In the genomic region with DNA sequence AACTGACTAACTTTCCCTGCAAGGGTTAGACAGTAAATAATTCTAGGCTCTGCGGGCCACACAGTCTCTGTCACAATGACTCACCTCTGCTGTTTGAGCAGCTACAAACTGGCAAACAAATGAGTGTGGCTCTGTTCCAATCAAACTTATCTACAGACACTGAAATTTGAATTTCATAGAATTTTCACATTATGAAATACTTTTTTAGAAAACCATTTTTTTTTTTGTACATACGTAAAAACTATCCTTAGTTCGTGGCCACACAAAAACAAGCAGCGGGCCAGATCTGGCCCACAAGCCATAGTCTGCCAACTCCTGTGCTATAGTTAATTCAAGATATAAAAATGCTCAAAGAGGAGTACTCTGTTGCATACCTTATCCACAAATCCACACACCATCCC, we compare ENCODE assay signal across 8 cellular contexts. TPM values are rescaled to one million over a fixed set of nuclear protein-coding genes. Genes with fewer than 3 reads are reported as not detected.
DNase-seq lines count a peak whose midpoint lies in the region; ATAC-seq and TF ChIP-seq lines count a peak whose summit lies in the region.

No MANE protein-coding gene starts in this region.

- in situ Hi-C loops in transverse colon (cut with MboI; ENCODE audit: low pct_ligation_motif_present in 1 of 4, low pct_unique_long_range_greater_than_20kb in 1 of 4, low sequenced_read_pairs in 3 of 4) = no loop called here

- 56% methylated on average over 4 of the region's 4 CpGs for WGBS in right cardiac atrium
- WGBS in transverse colon (ENCODE audit: low coverage in 1 of 2), 2 donors = 67 to 69% methylated on average over 4 of the region's 4 CpGs

- H3K27ac ChIP-seq in CD4-positive, alpha-beta T cell (ENCODE audit: low read depth, low read length) = peak overlapping the region; percentile 75
- H3K27ac ChIP-seq in KMS-11 (peak overlapping the region; percentile 96), right cardiac atrium (ENCODE audit: low read length) (no peak overlapping the region), transverse colon (peak overlapping the region; percentile 7 to 56 (median 46))

- peaks cover 92% of the 10 kb centered on the region for H3K4me1 Mint-ChIP-seq in CD4-positive, alpha-beta T cell (ENCODE audit: low read depth)

- H3K27me3 Mint-ChIP-seq in CD4-positive, alpha-beta T cell = no peaks in the 10 kb centered on the region

- peak; percentile 66 for ATAC-seq in CD4-positive, alpha-beta T cell (ENCODE audit: poor library complexity)
- ATAC-seq in right cardiac atrium (peak; percentile 37 to 72), GM18909 (IDR thresholded peaks at IDR 0.05; ENCODE audit: poor library complexity, unreplicated experiment) (no peak), HG03460 (IDR thresholded peaks at IDR 0.05; ENCODE audit: unreplicated experiment) (no peak)

- H4K20me1 ChIP-seq in KMS-11 (ENCODE audit: insufficient read depth) = peaks cover 4% of the 10 kb centered on the region; the same call in 1 of the 2 replicates

- H3K4me3 ChIP-seq in KMS-11 (IDR thresholded peaks at IDR 0.05; ENCODE audit: insufficient read depth, low read depth, low read length) (no peak overlapping the region), right cardiac atrium (ENCODE audit: low read length) (no peak overlapping the region), transverse colon (no peak overlapping the region)

- POLR2A ChIA-PET in CD4-positive, alpha-beta T cell (lab: Charles Lee) = interaction anchor here (0.6 to 5.2 kb wide), 19 partner anchors 11 to 280 kb away, joined by 3 to 57 read pairs (median 9); a partner anchor contains a TSS

- intact Hi-C loops in CD4-positive, alpha-beta T cell (cut with DNase I, micrococcal nuclease) = loop anchor here in 1 of 2 experiments (1.0 to 2.0 kb wide), 3 partner anchors 15 to 71 kb away; no protein-coding TSS in a partner anchor
- intact Hi-C loops in right cardiac atrium (cut with DNase I) = no loop called here
- intact Hi-C loops in transverse colon (cut with DNase I; ENCODE audit: low total_unique reads) = no loop called here

- no peaks in the 10 kb centered on the region for H3K9me3 Mint-ChIP-seq in CD4-positive, alpha-beta T cell

- no peak for TF ChIP-seq CTCF in CD4-positive, alpha-beta T cell (IDR thresholded peaks at IDR 0.05)
- no peak for TF ChIP-seq CTCF in KMS-11 (conservative IDR thresholded peaks at IDR 0.05; ENCODE audit: low read depth, low read length)
- no peak for TF ChIP-seq CTCF in transverse colon (IDR thresholded peaks at IDR 0.05)

- CTCF ChIA-PET in CD4-positive, alpha-beta T cell (lab: Charles Lee) = interaction anchor here (0.9 to 2.0 kb wide), 4 partner anchors 12 to 32 kb away, joined by 3 to 14 read pairs (median 6); no protein-coding TSS in a partner anchor

- peaks cover 94% of the 10 kb centered on the region for H3K4me1 ChIP-seq in KMS-11 (ENCODE audit: low read depth, poor library complexity, severe bottlenecking)
- peaks cover 21% of the 10 kb centered on the region for H3K4me1 ChIP-seq in right cardiac atrium (ENCODE audit: control insufficient read depth, insufficient read depth, low read length)
- H3K4me1 ChIP-seq in transverse colon = peaks cover 0 to 52% (median 5%) of the 10 kb centered on the region in 4 donors

- H2AFZ ChIP-seq in KMS-11 (ENCODE audit: low read depth) = no peak overlapping the region

- H3K27ac Mint-ChIP-seq in CD4-positive, alpha-beta T cell = peak overlapping the region; percentile 99

- TF ChIP-seq EP300 in transverse colon (IDR thresholded peaks at IDR 0.05; ENCODE audit: low read depth) = no peak

- H3K36me3 ChIP-seq in KMS-11 (ENCODE audit: insufficient read depth) (no peaks in the 10 kb centered on the region), transverse colon (no peaks in the 10 kb centered on the region)

- H3K9me3 ChIP-seq in CD4-positive, alpha-beta T cell (ENCODE audit: control insufficient read depth, low read length) = no peaks in the 10 kb centered on the region
- H3K9me3 ChIP-seq in right cardiac atrium (ENCODE audit: control insufficient read depth, low read length) (no peaks in the 10 kb centered on the region), transverse colon (no peaks in the 10 kb centered on the region)

- H3K9ac ChIP-seq in KMS-11 = peak overlapping the region; percentile 75

- no peaks in the 10 kb centered on the region for H3K36me3 Mint-ChIP-seq in CD4-positive, alpha-beta T cell (ENCODE audit: low read depth)

- H3K27me3 ChIP-seq in CD4-positive, alpha-beta T cell (ENCODE audit: control insufficient read depth, insufficient read depth, low read length) = no peaks in the 10 kb centered on the region
- no peaks in the 10 kb centered on the region for H3K27me3 ChIP-seq in KMS-11 (ENCODE audit: insufficient read depth, low read depth)
- H3K27me3 ChIP-seq in right cardiac atrium (ENCODE audit: control insufficient read depth, insufficient read depth) = no peaks in the 10 kb centered on the region
- no peaks in the 10 kb centered on the region for H3K27me3 ChIP-seq in transverse colon

- peak overlapping the region; percentile 88 for H3K4me2 ChIP-seq in KMS-11

- H3K79me2 ChIP-seq in KMS-11 (ENCODE audit: insufficient read depth, low read depth) = peaks cover 71% of the 10 kb centered on the region

- peak overlapping the region; percentile 61 for H3K4me3 Mint-ChIP-seq in CD4-positive, alpha-beta T cell

- no peak for TF ChIP-seq POLR2A in transverse colon (IDR thresholded peaks at IDR 0.05)

- DNase-seq in CD4-positive, alpha-beta T cell = peak; percentile 28 to 54 (median 42)
- DNase-seq in activated T-cell treated with anti-CD3 and anti-CD28 coated beads for 4 hours = peak; percentile 40
- peak in 1 of 3 donors; percentile 65 for DNase-seq in right cardiac atrium
- no peak for DNase-seq in transverse colon
- no peak for DNase-seq in AML-193 (lab: John Stamatoyannopoulos, UW)

RNA-seq across cellular contexts. Expression of a gene that starts 32.6 kb away (rescaled TPM):
- 10 to 100 TPM; 75.4 to 87.2 TPM for total RNA-seq in CD4-positive, alpha-beta T cell
- 10 to 100 TPM; 21.4 to 31.7 (median 24.5) TPM for total RNA-seq in right cardiac atrium
- polyA plus RNA-seq in right cardiac atrium = 10.1 TPM
- total RNA-seq in transverse colon = 10 to 100 TPM in 3 of 4 donors, 1 to 10 TPM in 1; 2.6 to 14.9 (median 12.4) TPM

Comparison
In these comparisons a context has a peak if more than half of its experiments do, and no peak if none do; other contexts are left out.
1. ATAC-seq: peak in CD4-positive, alpha-beta T cell (single experiment) and right cardiac atrium (2 of 2); none in GM18909 (single experiment) and HG03460 (single experiment).
2. DNase-seq: peak in CD4-positive, alpha-beta T cell (10 of 10) and activated T-cell treated with anti-CD3 and anti-CD28 coated beads for 4 hours (single experiment); none in transverse colon (single experiment) and AML-193 (0 of 2).